In the genomic region with DNA sequence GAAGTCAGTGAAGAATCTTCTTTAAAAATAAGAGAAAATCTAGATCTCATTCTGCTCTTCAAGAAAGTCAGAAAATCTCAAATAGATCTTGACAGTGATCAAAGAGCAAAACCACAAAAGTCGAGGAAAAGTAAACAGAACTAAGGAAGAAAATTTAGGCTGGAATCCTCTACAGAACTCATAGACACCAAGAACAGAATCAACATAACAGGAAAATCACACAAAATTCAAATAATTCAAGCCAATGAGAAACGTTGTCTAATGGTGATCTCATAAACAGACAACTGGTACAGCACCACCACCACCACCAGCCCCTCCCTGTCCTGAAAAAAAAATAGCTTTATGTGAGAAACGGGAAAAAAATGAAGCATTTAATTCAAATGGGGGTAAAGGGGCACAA, we compare ENCODE assay signal across 11 cellular contexts. TPM values are rescaled to one million over a fixed set of nuclear protein-coding genes. Genes with fewer than 3 reads are reported as not detected.
DNase-seq lines count a peak whose midpoint lies in the region; ATAC-seq, FAIRE-seq and TF ChIP-seq lines count a peak whose summit lies in the region.
"Had no signal": no experiment of that assay in that cellular context is flagged by ENCODE, and none has a peak within 500 bp of the region (broad histone marks: within the 10 kb centered on the region; RNA-seq: fewer than 3 reads in every experiment).

No MANE protein-coding gene starts in this region.

- H3K27me3 Mint-ChIP-seq in CD4-positive, alpha-beta T cell: no peaks in the 10 kb centered on the region

- H2BK5ac ChIP-seq in mesendoderm (ENCODE audit: low read length): peak overlapping the region; percentile 51

- peaks cover 13% of the 10 kb centered on the region for H3K36me3 Mint-ChIP-seq in CD4-positive, alpha-beta T cell (ENCODE audit: low read depth)

- H3K9me3 ChIP-seq in CD4-positive, alpha-beta T cell (ENCODE audit: control insufficient read depth, low read length): no peaks in the 10 kb centered on the region
- no peaks in the 10 kb centered on the region for H3K9me3 ChIP-seq in HUES6 (ENCODE audit: control insufficient read depth, insufficient read depth, low read depth, low read length)
- H3K9me3 ChIP-seq in K562 (replicated peaks; ENCODE audit: control insufficient read depth, insufficient read depth, low read depth, low read length): no peaks in the 10 kb centered on the region
- H3K9me3 ChIP-seq: SJCRH30, upper lobe of right lung had no signal

- TF ChIP-seq POLR2A in K562 (conservative IDR thresholded peaks at IDR 0.05): no peak

- peaks cover 100% of the 10 kb centered on the region for H3K79me2 ChIP-seq in K562 (ENCODE audit: control insufficient read depth, insufficient read depth, low read length)
- H3K79me2 ChIP-seq in mesendoderm (ENCODE audit: control insufficient read depth, insufficient read depth, low read length): peaks cover 74% of the 10 kb centered on the region

- intact Hi-C loops in CD4-positive, alpha-beta T cell (cut with DNase I, micrococcal nuclease): loop anchor here in 1 of 2 experiments (10.0 kb wide), 1 partner anchor 566 kb away; no protein-coding TSS in a partner anchor
- intact Hi-C loops in K562 (cut with micrococcal nuclease): loop anchor here (10.0 kb wide), 1 partner anchor 576 kb away; no protein-coding TSS in a partner anchor

- TF ChIP-seq RAD21 in K562 (CRISPR knock-in tag; conservative IDR thresholded peaks at IDR 0.05 in 1 of 2, IDR thresholded peaks at IDR 0.05 in 1 of 2): no peak

- H3K36me3 ChIP-seq in HUES6 (ENCODE audit: control insufficient read depth, insufficient read depth, low read length) (peaks cover 5% of the 10 kb centered on the region; the same call in 1 of the 2 replicates), K562 (ENCODE audit: control insufficient read depth, insufficient read depth, low read length) (peaks cover 19% of the 10 kb centered on the region; the same call in 2 of the 3 replicates), mesendoderm (ENCODE audit: control insufficient read depth, insufficient read depth, low read length) (no peaks in the 10 kb centered on the region)
- H3K36me3 ChIP-seq: upper lobe of right lung had no signal

- H3K9me1 ChIP-seq in K562 (ENCODE audit: control insufficient read depth, insufficient read depth, low read length): no peaks in the 10 kb centered on the region

- no TSS peak for BruUV-seq in K562 (replicated peaks; lab: Mats Ljungman, UMichigan)

- H3K4me3 ChIP-seq in HUES6 (ENCODE audit: low read depth, low read length) (peak overlapping the region; percentile 56), K562 (no peak overlapping the region), mesendoderm (ENCODE audit: low read length) (no peak overlapping the region)
- H3K4me3 ChIP-seq: SJCRH30, upper lobe of right lung had no signal

- no peak overlapping the region for H4K5ac ChIP-seq in mesendoderm (ENCODE audit: low read length)

- POLR2A ChIA-PET in CD4-positive, alpha-beta T cell (lab: Charles Lee): interaction anchor here (0.6 to 1.3 kb wide), 3 partner anchors 13 to 52 kb away, joined by 3 to 4 read pairs (median 3); no protein-coding TSS in a partner anchor
- POLR2A ChIA-PET in K562 (lab: Yijun Ruan, JAX): interaction anchor here (0.7 to 2.1 kb wide), 5 partner anchors 12 to 35 kb away, joined by 3 to 6 read pairs (median 3); no protein-coding TSS in a partner anchor

- H3K27me3 ChIP-seq in CD4-positive, alpha-beta T cell (ENCODE audit: control insufficient read depth, insufficient read depth, low read length): no peaks in the 10 kb centered on the region
- H3K27me3 ChIP-seq in HUES6 (ENCODE audit: control insufficient read depth, insufficient read depth, low read length) (no peaks in the 10 kb centered on the region), K562 (ENCODE audit: control insufficient read depth in 2 of 2, insufficient read depth in 2 of 2, low read length in 2 of 2) (no peaks in the 10 kb centered on the region), mesendoderm (ENCODE audit: insufficient read depth, low read length, poor library complexity) (no peaks in the 10 kb centered on the region)
- H3K27me3 ChIP-seq: SJCRH30, upper lobe of right lung had no signal

- H4K20me1 ChIP-seq in K562 (replicated peaks; ENCODE audit: control insufficient read depth, insufficient read depth, low read length): peaks cover 26% of the 10 kb centered on the region

- H2BK15ac ChIP-seq in mesendoderm (replicated peaks; ENCODE audit: low read depth): no peak overlapping the region

- H3K4me2 ChIP-seq in K562 (ENCODE audit: insufficient read depth, low read length): peak overlapping the region; percentile 58
- H3K4me2 ChIP-seq in mesendoderm (ENCODE audit: low read length): peak overlapping the region; percentile 29

- H3K9me3 Mint-ChIP-seq in CD4-positive, alpha-beta T cell: no peaks in the 10 kb centered on the region

- TF ChIP-seq EP300 in K562 (IDR thresholded peaks at IDR 0.05; ENCODE audit: low read length): no peak

- H2AK5ac ChIP-seq in mesendoderm (ENCODE audit: low read length): no peak overlapping the region

- peak overlapping the region; percentile 28 for H3K27ac Mint-ChIP-seq in CD4-positive, alpha-beta T cell

- H4K8ac ChIP-seq in mesendoderm (ENCODE audit: low read depth, low read length): peak overlapping the region; percentile 65

- H3K23ac ChIP-seq in mesendoderm (ENCODE audit: low read length): no peak overlapping the region

- no peak for ATAC-seq in CD4-positive, alpha-beta T cell (ENCODE audit: poor library complexity)
- peak; percentile 17 for ATAC-seq in K562
- ATAC-seq in HG03378 (IDR thresholded peaks at IDR 0.05; ENCODE audit: unreplicated experiment): no peak
- ATAC-seq: upper lobe of right lung had no signal

- no peak overlapping the region for H3K4ac ChIP-seq in mesendoderm (ENCODE audit: low read depth, low read length)

- H3K4me3 Mint-ChIP-seq in CD4-positive, alpha-beta T cell: peak overlapping the region; percentile 47

- H3K56ac ChIP-seq in mesendoderm (ENCODE audit: low read length): peak overlapping the region; percentile 71

- no peak overlapping the region for H3K27ac ChIP-seq in CD4-positive, alpha-beta T cell (ENCODE audit: low read depth, low read length)
- H3K27ac ChIP-seq in HUES6 (ENCODE audit: low read depth, low read length) (peak overlapping the region; percentile 53), K562 (ENCODE audit: extremely low read depth, low read depth, low read length) (peak overlapping the region; percentile 56; the same call in 1 of the 3 replicates), mesendoderm (ENCODE audit: low read depth, low read length) (peak overlapping the region; percentile 4)
- H3K27ac ChIP-seq: SJCRH30, upper lobe of right lung had no signal

- no peak overlapping the region for H3K18ac ChIP-seq in mesendoderm (ENCODE audit: low read length)

- H2BK120ac ChIP-seq in mesendoderm (ENCODE audit: low read depth, low read length): no peak overlapping the region

- H3K4me1 ChIP-seq in HUES6 (ENCODE audit: control insufficient read depth, insufficient read depth, low read length) (peaks cover 87% of the 10 kb centered on the region), K562 (replicated peaks in 1 of 2; ENCODE audit: control insufficient read depth in 2 of 2, insufficient read depth in 2 of 2, low read length in 2 of 2) (peaks cover 0 to 62% of the 10 kb centered on the region in 2 experiments; a peak in 3 of 5 replicates), mesendoderm (ENCODE audit: control insufficient read depth, low read depth, low read length) (peaks cover 20% of the 10 kb centered on the region)

- H3K4me1 Mint-ChIP-seq in CD4-positive, alpha-beta T cell (ENCODE audit: low read depth): peaks cover 91% of the 10 kb centered on the region

- H2AFZ ChIP-seq in K562 (ENCODE audit: low read depth, low read length): no peak overlapping the region

- CTCF ChIA-PET in CD4-positive, alpha-beta T cell (lab: Charles Lee): interaction anchor here (0.8 kb wide), 1 partner anchor 205 kb away, joined by 3 read pairs; no protein-coding TSS in a partner anchor
- CTCF ChIA-PET in K562 (lab: Yijun Ruan, JAX; ENCODE audit: low intra/inter-chr PET ratio): no interaction called here

- no peak for DNase-seq in CD4-positive, alpha-beta T cell
- DNase-seq in K562 (ENCODE audit: extremely low read depth in 1 of 4, low spot score in 3 of 4) (peak in 1 of 4 experiments; percentile 24), mesendoderm (no peak), SKM-1 treated with dmso at 0.1 percent for 144 hours (lab: John Stamatoyannopoulos, UW; ENCODE audit: unreplicated experiment) (no peak), NCI-H446 treated with DMSO at 0.1 percent for 48 hours (lab: John Stamatoyannopoulos, UW) (no peak), D721Med (ENCODE audit: insufficient read length, low spot score) (no peak)
- DNase-seq: activated CD8-positive, alpha-beta memory T cell treated with anti-CD3 and anti-CD28 coated beads for 24 hours; SJCRH30; upper lobe of right lung had no signal

- H3K9ac ChIP-seq in HUES6 (ENCODE audit: low read length) (peak overlapping the region; percentile 15), K562 (ENCODE audit: insufficient read depth in 1 of 2, low read depth in 2 of 2, low read length in 2 of 2) (peak overlapping the region in 1 of 2 experiments; percentile 61; a peak in 2 of 4 replicates), mesendoderm (ENCODE audit: low read length) (peak overlapping the region; percentile 51)

- in situ Hi-C loops in K562 (cut with MboI): no loop called here

- TF ChIP-seq CTCF in CD4-positive, alpha-beta T cell (IDR thresholded peaks at IDR 0.05): no peak
- TF ChIP-seq CTCF in K562 (IDR thresholded peaks at IDR 0.05 in 2 of 3, conservative IDR thresholded peaks at IDR 0.05 in 1 of 3; ENCODE audit: insufficient read depth in 2 of 3, low read depth in 1 of 3, low read length in 3 of 3) (no peak), D721Med (IDR thresholded peaks at IDR 0.05; ENCODE audit: insufficient read depth, missing control alignments) (no peak)

- FAIRE-seq in K562 (lab: Jason Lieb, UNC) (no peak), D721Med (lab: Jason Lieb, UNC) (no peak)

- no peaks in the 10 kb centered on the region for H3K79me1 ChIP-seq in mesendoderm (ENCODE audit: low read length)

- 0% methylated on average over 3 of the region's 3 CpGs for WGBS in K562 (ENCODE audit: insufficient coverage, low coverage, missing lambda C conversion rate)
- no CpG with 5 or more reads among the region's 3 CpGs for WGBS in mesendoderm (ENCODE audit: extremely low coverage, insufficient coverage, low lambda C conversion rate)

RNA-seq across cellular contexts. Expression of a gene that starts 6.9 kb away (rescaled TPM):
- total RNA-seq in CD4-positive, alpha-beta T cell: 10 to 100 TPM; 82.4 to 82.9 TPM
- 67.4 and 220 TPM in 2 replicates for total RNA-seq in K562 (2011; cell fraction: chromatin; rRNA removed; ENCODE audit: low replicate concordance)
- 103 and 140 TPM in 2 replicates for total RNA-seq in K562 (2011; cell fraction: nucleolus; rRNA removed)
- total RNA-seq in K562 (2011; cell fraction: nucleoplasm; rRNA removed): 195 and 215 TPM in 2 replicates
- 173 and 176 TPM in 2 replicates for total RNA-seq in K562 (2014; rRNA removed)
- total RNA-seq in K562 (2014; rRNA removed; fragmentation: Illumina TruSeq; extraction: Trizol): 172 and 199 TPM in 2 replicates
- total RNA-seq in K562 (2015; rRNA removed; fragmentation: Illumina TruSeq; extraction: Trizol): 175 and 190 TPM in 2 replicates
- total RNA-seq in K562 (2021): 155 and 160 TPM in 2 replicates
- polyA plus RNA-seq in K562 (2011; rRNA removed): 135 and 194 TPM in 2 replicates
- 28.8 and 90.8 TPM in 2 replicates for polyA plus RNA-seq in K562 (2011; cell fraction: cytosol; rRNA removed)
- polyA plus RNA-seq in K562 (2011; cell fraction: nucleus; rRNA removed): 26.1 and 44.3 TPM in 2 replicates
- 135 and 173 TPM in 2 replicates for polyA plus RNA-seq in K562 (2012)
- polyA plus RNA-seq in K562 (2014; fragmentation: Illumina TruSeq; extraction: Trizol): 144 and 149 TPM in 2 replicates
- 10 to 100 TPM; 40.2 to 61.9 TPM for polyA plus RNA-seq in K562 (2014; fragmentation: Nextera tagmentation; extraction: Ambion mirVana)
- 133 and 150 TPM in 2 replicates for polyA plus RNA-seq in K562 (2014; rRNA removed)
- polyA minus RNA-seq in K562 (2011; rRNA and poly(A)+ RNA removed): 277 and 287 TPM in 2 replicates
- polyA minus RNA-seq in K562 (2011; cell fraction: cytosol; rRNA and poly(A)+ RNA removed): 83.6 and 105 TPM in 2 replicates
- polyA minus RNA-seq in K562 (2011; cell fraction: nucleus; rRNA and poly(A)+ RNA removed): 35.9 and 78.5 TPM in 2 replicates
- polyA plus RNA-seq in mesendoderm (2013, experiment 1 of 2): 237 TPM
- polyA plus RNA-seq in mesendoderm (2013, experiment 2 of 2): 240 TPM
